ENCODE assay signal across 18 cellular contexts in genomic region chr6:52533491-52533890, GRCh38. TPM values are rescaled to one million over a fixed set of nuclear protein-coding genes. Genes with fewer than 3 reads are reported as not detected.
DNase-seq lines count a peak whose midpoint lies in the region; ATAC-seq, FAIRE-seq and TF ChIP-seq lines count a peak whose summit lies in the region.
"Had no signal": no experiment of that assay in that cellular context is flagged by ENCODE, and none has a peak within 500 bp of the region (broad histone marks: within the 10 kb centered on the region; RNA-seq: fewer than 3 reads in every experiment).

No MANE protein-coding gene starts in this region.

- BruUV-seq in endothelial cell of umbilical vein (replicated peaks; lab: Mats Ljungman, UMichigan) = no TSS peak

- TF ChIP-seq CTCF in MM.1S (IDR thresholded peaks at IDR 0.05; ENCODE audit: low read length) = no peak
- TF ChIP-seq CTCF in endothelial cell of umbilical vein (IDR thresholded peaks at IDR 0.05; ENCODE audit: extremely low read depth in 1 of 2, insufficient read depth in 1 of 2, low read depth in 1 of 2, low read length in 2 of 2) = no peak

- H3K9me2 ChIP-seq in MM.1S (replicated peaks; ENCODE audit: insufficient read depth, low read length) = no peaks in the 10 kb centered on the region

- FAIRE-seq in endothelial cell of umbilical vein (lab: Jason Lieb, UNC) = no peak

- H3K9me1 ChIP-seq in endothelial cell of umbilical vein (replicated peaks; ENCODE audit: control insufficient read depth, extremely low read depth, insufficient read depth, low read length) = no peaks in the 10 kb centered on the region

- TF ChIP-seq POLR2A in endothelial cell of umbilical vein (IDR thresholded peaks at IDR 0.05; ENCODE audit: low read depth, low read length) = no peak

- H3K27ac ChIP-seq in MM.1S (ENCODE audit: low read length) = peak overlapping the region; percentile 39; the same call in 1 of the 2 replicates
- no peak overlapping the region for H3K27ac ChIP-seq in endothelial cell of umbilical vein (ENCODE audit: insufficient read depth, low read depth, low read length)

- no peak overlapping the region for H2AFZ ChIP-seq in MM.1S (ENCODE audit: low read length)
- H2AFZ ChIP-seq in endothelial cell of umbilical vein (ENCODE audit: low read depth, low read length) = no peak overlapping the region

- CTCF ChIA-PET in endothelial cell of umbilical vein (lab: Charles Lee) = interaction anchor here (1.7 kb wide), 1 partner anchor 9 kb away, joined by 4 read pairs; no protein-coding TSS in a partner anchor

- H4K20me1 ChIP-seq in MM.1S (ENCODE audit: insufficient read depth, low read length) (no peaks in the 10 kb centered on the region), endothelial cell of umbilical vein (replicated peaks; ENCODE audit: control insufficient read depth, extremely low read depth, insufficient read depth, low read length) (no peaks in the 10 kb centered on the region)

- no peak for ATAC-seq in left ventricle myocardium superior

- DNase-seq in cardiac septum (ENCODE audit: low spot score) = peak; percentile 46
- no peak for DNase-seq in left ventricle myocardium superior
- no peak for DNase-seq in MM.1S
- no peak for DNase-seq in endothelial cell of umbilical vein (ENCODE audit: low read depth, low spot score)
- no peak for DNase-seq in effector CD8-positive, alpha-beta T cell (lab: John Stamatoyannopoulos, UW)
- no peak for DNase-seq in stimulated activated CD4-positive, alpha-beta T cell treated with anti-CD3 and anti-CD28 coated beads, Interleukin-4, amount 100 ng/mL, for 4 hours
- DNase-seq in activated gamma-delta T cell treated with Interleukin-2 at 50 U/mL for 16 hours = no peak
- no peak for DNase-seq in activated CD8-positive, alpha-beta memory T cell treated with anti-CD3 and anti-CD28 coated beads, Interleukin-2, amount 50 U/mL, for 4 hours
- DNase-seq: 8988T; CD4-positive, alpha-beta memory T cell; DMS153; H7; Kasumi-1; NCI-H1105; NCI-H1694 treated with DMSO at 0.1 percent for 48 hours; NK-92 treated with Interleukin-12 subunit alpha and Interleukin-12 subunit beta, amount 100 ng/mL, for 24 hours; OCI-M1; RPMI8226 had no signal

- H3F3A ChIP-seq in MM.1S (ENCODE audit: insufficient read depth, low read length) = peaks cover 83% of the 10 kb centered on the region

- H3K4me3 ChIP-seq in MM.1S (ENCODE audit: low read length) = no peak overlapping the region
- H3K4me3 ChIP-seq in endothelial cell of umbilical vein (replicated peaks in 1 of 3; ENCODE audit: insufficient read depth in 1 of 3, low read depth in 1 of 3, low read length in 3 of 3) = no peak overlapping the region

- no peaks in the 10 kb centered on the region for H3K9me3 ChIP-seq in MM.1S (replicated peaks; ENCODE audit: insufficient read depth, low read length)
- H3K9me3 ChIP-seq in endothelial cell of umbilical vein (replicated peaks; ENCODE audit: control insufficient read depth, insufficient read depth, low read length) = no peaks in the 10 kb centered on the region

- H3K36me3 ChIP-seq in MM.1S (replicated peaks; ENCODE audit: insufficient read depth, low read length) (0 out of 2 replicates have a peak, but pooled peaks cover 9% of the 10 kb centered on the region), endothelial cell of umbilical vein (ENCODE audit: control insufficient read depth in 2 of 2, extremely low read depth in 1 of 2, insufficient read depth in 2 of 2, low read length in 2 of 2) (peaks cover 4 to 10% of the 10 kb centered on the region in 2 experiments)

- H3K27me3 ChIP-seq in MM.1S (replicated peaks; ENCODE audit: insufficient read depth, low read length) (no peaks in the 10 kb centered on the region), endothelial cell of umbilical vein (ENCODE audit: control insufficient read depth in 2 of 2, insufficient read depth in 2 of 2, low read length in 2 of 2) (no peaks in the 10 kb centered on the region)

- POLR2A ChIA-PET in endothelial cell of umbilical vein (lab: Charles Lee) = no interaction called here

- H3K9ac ChIP-seq in MM.1S (ENCODE audit: low read length) = no peak overlapping the region
- no peak overlapping the region for H3K9ac ChIP-seq in endothelial cell of umbilical vein (replicated peaks; ENCODE audit: extremely low read depth, insufficient read depth, low read length)

- intact Hi-C loops in cardiac septum (cut with DNase I) (no loop called here), left ventricle myocardium superior (cut with micrococcal nuclease) (no loop called here), endothelial cell of umbilical vein (cut with micrococcal nuclease) (no loop called here)

- H3K4me2 ChIP-seq in MM.1S (ENCODE audit: low read depth, low read length) (no peak overlapping the region), endothelial cell of umbilical vein (ENCODE audit: insufficient read depth, low read length) (no peak overlapping the region)

- peaks cover 66% of the 10 kb centered on the region for H3K79me2 ChIP-seq in MM.1S (ENCODE audit: low read length)
- H3K79me2 ChIP-seq in endothelial cell of umbilical vein (ENCODE audit: control insufficient read depth, insufficient read depth, low read length) = peaks cover 49% of the 10 kb centered on the region

- H3K4me1 ChIP-seq in MM.1S (ENCODE audit: low read length) (peaks cover 83% of the 10 kb centered on the region), endothelial cell of umbilical vein (ENCODE audit: control insufficient read depth, extremely low read depth, insufficient read depth, low read length) (peaks cover 56% of the 10 kb centered on the region)

- dilution Hi-C loops in endothelial cell of umbilical vein (cut with MboI; ENCODE audit: extremely low pct_ligation_motif_present, low sequenced_read_pairs) = loop anchor here (25.0 kb wide), 1 partner anchor 121 kb away; the partner anchor contains the start of gene EFHC1

TF ChIP-seq in endothelial cell of umbilical vein, 7 proteins besides CTCF, POLR2A, EP300 and RAD21:
- no peak for TF ChIP-seq JUN (IDR thresholded peaks at IDR 0.05; ENCODE audit: borderline replicate concordance, insufficient read depth, insufficient read length, low read depth)
- TF ChIP-seq POLR2AphosphoS5 (IDR thresholded peaks at IDR 0.05; ENCODE audit: insufficient read depth, low read depth, low read length) = peak; percentile 15

RNA-seq across cellular contexts. Expression of gene TRAM2, which starts 43.4 kb away (rescaled TPM):
- total RNA-seq in cardiac septum = 10.3 TPM
- 10.4 TPM for total RNA-seq in left ventricle myocardium superior
- 85.9 and 98.6 TPM in 2 replicates for total RNA-seq in endothelial cell of umbilical vein
- 79.5 and 85.7 TPM in 2 replicates for polyA plus RNA-seq in endothelial cell of umbilical vein
- polyA plus RNA-seq in endothelial cell of umbilical vein (2011; cell fraction: cytosol; rRNA removed) = 79.3 and 81.1 TPM in 2 replicates
- 129 and 133 TPM in 2 replicates for polyA plus RNA-seq in endothelial cell of umbilical vein (2011; cell fraction: nucleus; rRNA removed)
- 35.6 and 64.2 TPM in 2 replicates for polyA plus RNA-seq in endothelial cell of umbilical vein (2012)
- polyA minus RNA-seq in endothelial cell of umbilical vein = 123 and 155 TPM in 2 replicates
- polyA minus RNA-seq in endothelial cell of umbilical vein (2011; cell fraction: cytosol; rRNA and poly(A)+ RNA removed) = 11.6 TPM
- polyA minus RNA-seq in endothelial cell of umbilical vein (2011; cell fraction: nucleus; rRNA and poly(A)+ RNA removed) = 51.9 and 71.3 TPM in 2 replicates
